In genomic region chr6:15922510-15923307, GRCh38 we compare ENCODE assay signal across 1 cellular context.
A peak's percentile ranks its signal among the peaks of the same experiment; 100 is the strongest.
TF ChIP-seq lines count a peak whose summit lies in the region.

No MANE protein-coding gene starts in this region.

TF ChIP-seq in K562, 482 proteins besides CTCF, POLR2A, EP300 and RAD21 (continued from another document and continues in another):
- TF ChIP-seq FOXO4 (CRISPR knock-in tag; IDR thresholded peaks at IDR 0.05) (no peak), CBX1 (IDR thresholded peaks at IDR 0.05; ENCODE audit: low read depth) (no peak), NR2C2 (CRISPR knock-in tag; IDR thresholded peaks at IDR 0.05) (no peak), NR2C2 (tag; IDR thresholded peaks at IDR 0.05) (peak; percentile 24; the same call in 1 of the 2 replicates), PHF21A (IDR thresholded peaks at IDR 0.05; ENCODE audit: borderline replicate concordance, low read depth) (peak; percentile 78), EP400 (IDR thresholded peaks at IDR 0.05) (peak; percentile 42; the same call in 1 of the 2 replicates), DMBX1 (CRISPR knock-in tag; IDR thresholded peaks at IDR 0.05; ENCODE audit: borderline replicate concordance) (peak; percentile 93), NFRKB (IDR thresholded peaks at IDR 0.05; ENCODE audit: low read depth) (no peak), JUN (IDR thresholded peaks at IDR 0.05; ENCODE audit: borderline replicate concordance, low read depth, low read length) (peak; percentile 71; the same call in 1 of the 2 replicates), JUN (CRISPR knock-in tag; IDR thresholded peaks at IDR 0.05; ENCODE audit: borderline replicate concordance) (no peak), HMG20A (CRISPR knock-in tag; conservative IDR thresholded peaks at IDR 0.05) (peak; percentile 82; the same call in 1 of the 2 replicates), PHF8 (IDR thresholded peaks at IDR 0.05; ENCODE audit: borderline replicate concordance, low read length) (no peak), HNRNPLL (IDR thresholded peaks at IDR 0.05; ENCODE audit: low read depth, low read length, poor library complexity, severe bottlenecking) (no peak), ETV6 (IDR thresholded peaks at IDR 0.05; ENCODE audit: borderline replicate concordance in 1 of 2, low read depth in 2 of 2, low read length in 1 of 2) (peak in 1 of 2 experiments; percentile 68; a peak in 1 of 4 replicates), ETV6 (CRISPR knock-in tag; IDR thresholded peaks at IDR 0.05; ENCODE audit: borderline replicate concordance) (no peak), KLF10 (CRISPR knock-in tag; IDR thresholded peaks at IDR 0.05) (no peak), ZBTB11 (CRISPR knock-in tag; IDR thresholded peaks at IDR 0.05) (peak in 1 of 3 experiments; percentile 60; a peak in 2 of 6 replicates), CREB3 (tag; conservative IDR thresholded peaks at IDR 0.05; ENCODE audit: low read depth) (no peak), EGR1 (conservative IDR thresholded peaks at IDR 0.05) (peak; percentile 20; the same call in 1 of the 2 replicates), NONO (IDR thresholded peaks at IDR 0.05; ENCODE audit: low read depth in 2 of 2, low read length in 1 of 2) (no peak), RBM15 (IDR thresholded peaks at IDR 0.05; ENCODE audit: insufficient read depth, low read length) (no peak), ZNF655 (CRISPR knock-in tag; IDR thresholded peaks at IDR 0.05) (no peak), ELF2 (CRISPR knock-in tag; IDR thresholded peaks at IDR 0.05) (no peak), THAP12 (CRISPR knock-in tag; IDR thresholded peaks at IDR 0.05) (no peak), TAF7 (tag; IDR thresholded peaks at IDR 0.05) (no peak), ZBTB2 (IDR thresholded peaks at IDR 0.05) (no peak), SREBF2 (CRISPR knock-in tag; IDR thresholded peaks at IDR 0.05) (no peak), CC2D1A (IDR thresholded peaks at IDR 0.05) (peak; percentile 83; the same call in 1 of the 2 replicates), ZFPM2 (CRISPR knock-in tag; IDR thresholded peaks at IDR 0.05) (no peak), ID3 (CRISPR knock-in tag; IDR thresholded peaks at IDR 0.05) (no peak), ID3 (tag; IDR thresholded peaks at IDR 0.05) (peak; percentile 79; the same call in 1 of the 2 replicates), HES1 (IDR thresholded peaks at IDR 0.05; ENCODE audit: low read depth) (peak; percentile 83), NKRF (IDR thresholded peaks at IDR 0.05; ENCODE audit: borderline replicate concordance) (no peak), SFPQ (IDR thresholded peaks at IDR 0.05; ENCODE audit: low read depth, low read length) (no peak), ZNF277 (CRISPR knock-in tag; IDR thresholded peaks at IDR 0.05; ENCODE audit: borderline replicate concordance) (no peak), SIN3B (IDR thresholded peaks at IDR 0.05; ENCODE audit: low read depth) (no peak), ESRRB (CRISPR knock-in tag; IDR thresholded peaks at IDR 0.05; ENCODE audit: borderline replicate concordance) (no peak), MBD2 (IDR thresholded peaks at IDR 0.05; ENCODE audit: borderline replicate concordance, low read depth) (peak; percentile 52; the same call in 1 of the 2 replicates), BACH1 (tag; IDR thresholded peaks at IDR 0.05) (no peak), RNF219 (CRISPR knock-in tag; IDR thresholded peaks at IDR 0.05) (no peak)
